In genomic region chr16:50067290-50067853, GRCh38 we compare ENCODE assay signal across 1 cellular context.
TF ChIP-seq lines count a peak whose summit lies in the region.

No MANE protein-coding gene starts in this region.

TF ChIP-seq in IMR-90, 13 proteins besides CTCF, POLR2A, EP300 and RAD21 (continued from another document):
- TF ChIP-seq CHD1 (IDR thresholded peaks at IDR 0.05; ENCODE audit: low read depth, low read length) (no peak), SMC3 (IDR thresholded peaks at IDR 0.05; ENCODE audit: low read depth, low read length) (peak; percentile 49), FOS (IDR thresholded peaks at IDR 0.05; ENCODE audit: low read depth, low read length) (no peak), RCOR1 (IDR thresholded peaks at IDR 0.05; ENCODE audit: insufficient replicate concordance, low read length) (no peak), CEBPB (IDR thresholded peaks at IDR 0.05; ENCODE audit: low read depth, low read length) (0 out of 2 replicates have a peak, but pooled peaks have one; percentile 2), ELK1 (IDR thresholded peaks at IDR 0.05; ENCODE audit: borderline replicate concordance, low read depth, low read length) (no peak), MAZ (IDR thresholded peaks at IDR 0.05; ENCODE audit: borderline replicate concordance, low read depth, low read length) (no peak)
- TF ChIP-seq, protein P1, sequence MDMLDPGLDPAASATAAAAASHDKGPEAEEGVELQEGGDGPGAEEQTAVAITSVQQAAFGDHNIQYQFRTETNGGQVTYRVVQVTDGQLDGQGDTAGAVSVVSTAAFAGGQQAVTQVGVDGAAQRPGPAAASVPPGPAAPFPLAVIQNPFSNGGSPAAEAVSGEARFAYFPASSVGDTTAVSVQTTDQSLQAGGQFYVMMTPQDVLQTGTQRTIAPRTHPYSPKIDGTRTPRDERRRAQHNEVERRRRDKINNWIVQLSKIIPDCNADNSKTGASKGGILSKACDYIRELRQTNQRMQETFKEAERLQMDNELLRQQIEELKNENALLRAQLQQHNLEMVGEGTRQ (IDR thresholded peaks at IDR 0.05; ENCODE audit: low read depth, low read length) = no peak
